Comparison of ENCODE assay signal across 8 cellular contexts in the genomic region with DNA sequence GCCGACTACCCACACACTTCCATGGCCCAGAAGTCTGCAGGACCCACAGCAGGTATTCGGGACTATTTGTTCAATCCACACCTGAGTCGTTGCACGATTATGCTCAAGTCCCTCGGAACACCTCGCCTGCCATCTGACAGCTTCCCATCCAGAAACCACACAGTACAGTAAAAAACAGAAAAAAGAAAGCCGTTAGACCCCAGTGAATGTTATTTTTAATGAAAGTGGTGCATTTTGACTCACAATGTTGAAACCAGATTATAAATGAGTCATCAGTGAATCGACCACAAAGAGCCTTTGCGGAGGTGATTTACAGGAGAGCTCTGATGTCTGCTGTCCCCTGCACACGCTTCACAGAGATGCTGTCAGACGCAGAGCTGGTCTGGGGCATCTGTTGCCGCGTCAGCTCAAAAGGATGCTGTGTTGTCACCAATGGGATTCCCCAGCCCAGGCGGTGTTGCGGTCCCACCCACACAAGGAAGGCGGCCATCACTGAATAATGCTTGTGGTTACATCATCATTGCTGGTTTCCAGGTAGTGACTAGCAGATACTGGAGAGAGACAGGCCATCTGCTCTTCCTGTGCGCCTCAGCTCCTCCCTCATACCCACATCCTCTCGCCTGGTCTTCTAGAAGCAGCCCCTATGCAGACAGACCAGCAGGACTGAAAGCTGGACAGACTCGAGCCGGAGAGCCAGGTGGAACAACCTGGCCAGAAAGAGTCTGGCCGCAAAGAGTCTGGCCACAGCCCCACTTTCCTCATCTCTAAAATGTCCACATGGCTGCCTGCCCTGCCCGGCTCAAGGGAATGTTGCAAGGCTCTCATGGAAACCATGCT.
DNase-seq lines count a peak whose midpoint lies in the region; ATAC-seq and TF ChIP-seq lines count a peak whose summit lies in the region.

No MANE protein-coding gene starts in this region.

- DNase-seq in DMS 273 (lab: John Stamatoyannopoulos, UW; ENCODE audit: unreplicated experiment) = peak; percentile 72
- DNase-seq in DMS 273 treated with DMSO at 0.1 percent for 48 hours (lab: John Stamatoyannopoulos, UW) = no peak
- peak; percentile 99 for DNase-seq in RKO (ENCODE audit: low spot score)
- DNase-seq in activated T-helper 1 cell treated with anti-CD3 and anti-CD28 coated beads, Interleukin-2, amount 50 U/mL, for 16 hours (ENCODE audit: low read depth in 1 of 2, low spot score in 1 of 2) = peak; percentile 81 to 91
- DNase-seq in fibroblast of villous mesenchyme (ENCODE audit: low read depth) = peak; percentile 98
- DNase-seq in skeletal muscle cell (ENCODE audit: low read depth) = peak; percentile 100
- DNase-seq in NCI-H2107 treated with DMSO at 0.1 percent for 48 hours (lab: John Stamatoyannopoulos, UW; ENCODE audit: unreplicated experiment) = no peak

- H3K4me3 ChIP-seq in fibroblast of villous mesenchyme (ENCODE audit: low read depth, low read length) (no peak overlapping the region), skeletal muscle cell (ENCODE audit: low read depth, low read length) (no peak overlapping the region)

- ATAC-seq in HG03039 (IDR thresholded peaks at IDR 0.05; ENCODE audit: unreplicated experiment) = peak; percentile 69

- no peak for TF ChIP-seq CTCF in fibroblast of villous mesenchyme (IDR thresholded peaks at IDR 0.05; ENCODE audit: insufficient read depth, low read depth, low read length)

Comparison
In these comparisons a context has a peak if more than half of its experiments do, and no peak if none do; other contexts are left out.
1. DNase-seq: peak in DMS 273 (single experiment), RKO (single experiment), activated T-helper 1 cell treated with anti-CD3 and anti-CD28 coated beads, Interleukin-2, amount 50 U/mL, for 16 hours (2 of 2), fibroblast of villous mesenchyme (single experiment) and skeletal muscle cell (single experiment); none in DMS 273 treated with DMSO at 0.1 percent for 48 hours (single experiment) and NCI-H2107 treated with DMSO at 0.1 percent for 48 hours (single experiment).